9 cellular contexts compared by ENCODE assay signal in the genomic region with DNA sequence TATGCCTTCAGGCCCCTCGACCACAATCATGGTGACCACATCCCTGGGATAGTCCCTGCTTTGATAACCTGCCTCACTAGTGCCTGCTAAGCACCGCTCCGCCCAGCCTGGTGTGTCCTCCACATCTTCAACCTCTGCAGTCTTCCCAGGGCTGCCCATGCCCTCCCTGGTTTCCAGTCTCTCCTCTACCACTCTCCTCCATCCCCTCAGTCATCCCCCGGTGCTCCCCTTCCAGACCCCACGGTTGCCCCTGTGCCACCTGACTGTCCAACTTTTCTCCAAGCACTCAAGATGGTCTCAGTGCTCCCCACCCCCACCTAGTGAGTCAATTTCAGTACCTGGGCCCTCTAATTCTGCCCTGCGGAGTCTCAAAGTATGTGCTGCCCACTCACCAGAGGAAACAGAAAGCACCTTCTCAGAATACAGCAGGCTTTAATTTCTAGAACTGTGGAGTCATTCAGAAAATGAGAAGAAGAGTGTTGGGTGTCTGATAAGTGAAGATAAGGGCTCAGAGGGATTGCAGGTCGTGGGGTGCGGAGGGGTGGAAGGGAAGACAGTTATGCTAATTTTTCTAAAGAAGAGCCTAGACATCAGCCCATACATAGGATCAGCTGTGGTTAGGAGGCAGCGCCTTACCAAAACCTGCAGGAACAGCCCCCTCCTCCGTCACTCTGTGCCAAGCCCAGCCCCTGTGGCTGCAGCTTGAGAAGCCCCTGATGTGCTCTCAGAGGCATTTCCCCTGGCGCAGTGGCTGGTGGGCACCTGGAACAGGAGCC. TPM values are rescaled to one million over a fixed set of nuclear protein-coding genes. Genes with fewer than 3 reads are reported as not detected.
DNase-seq lines count a peak whose midpoint lies in the region; ATAC-seq, FAIRE-seq and TF ChIP-seq lines count a peak whose summit lies in the region.
"Had no signal": no experiment of that assay in that cellular context is flagged by ENCODE, and none has a peak within 500 bp of the region (broad histone marks: within the 10 kb centered on the region; RNA-seq: fewer than 3 reads in every experiment).

No MANE protein-coding gene starts in this region.

- no peak overlapping the region for H3K4me3 ChIP-seq in OCI-LY7 (ENCODE audit: low read depth, low read length, poor library complexity, severe bottlenecking)
- H3K4me3 ChIP-seq: SJSA1 had no signal

- peak; percentile 40 for DNase-seq in activated T-cell treated with anti-CD3 and anti-CD28 coated beads for 4 hours
- DNase-seq in stimulated activated CD4-positive, alpha-beta T cell treated with anti-CD3 and anti-CD28 coated beads, Interleukin-1b, Interleukin-23, amount 100 ng/mL, for 4 hours (ENCODE audit: low read depth in 2 of 2), result peak; percentile 44 to 56
- DNase-seq in NCI-H1105 treated with DMSO at 0.1 percent for 48 hours (lab: John Stamatoyannopoulos, UW), result no peak
- DNase-seq in OCI-LY7 (ENCODE audit: low spot score), result no peak
- no peak for DNase-seq in RCC 7860 (ENCODE audit: low spot score)
- DNase-seq in D721Med (ENCODE audit: insufficient read length, low spot score), result no peak

- H3K9me3 ChIP-seq in OCI-LY7 (ENCODE audit: low read length), result no peaks in the 10 kb centered on the region
- H3K9me3 ChIP-seq: SJSA1 had no signal

- H4K20me1 ChIP-seq in OCI-LY7 (ENCODE audit: insufficient read depth, low read length), result no peaks in the 10 kb centered on the region

- FAIRE-seq in RCC 7860 (lab: Jason Lieb, UNC), result no peak
- no peak for FAIRE-seq in D721Med (lab: Jason Lieb, UNC)

- no peak overlapping the region for H3K4me2 ChIP-seq in OCI-LY7 (ENCODE audit: low read length)

- no peaks in the 10 kb centered on the region for H3K79me2 ChIP-seq in OCI-LY7 (ENCODE audit: insufficient read depth, low read depth, low read length)

- H3K9me2 ChIP-seq in OCI-LY7 (ENCODE audit: insufficient read depth, low read length), result no peaks in the 10 kb centered on the region

- ATAC-seq in GM19351 (IDR thresholded peaks at IDR 0.05; ENCODE audit: unreplicated experiment) (peak; percentile 51), HG03196 (IDR thresholded peaks at IDR 0.05; ENCODE audit: unreplicated experiment) (peak; percentile 38)

- H2AFZ ChIP-seq in OCI-LY7 (ENCODE audit: low read length), result no peak overlapping the region

- TF ChIP-seq CTCF in OCI-LY7 (conservative IDR thresholded peaks at IDR 0.05; ENCODE audit: low read length) (no peak), D721Med (IDR thresholded peaks at IDR 0.05; ENCODE audit: insufficient read depth, missing control alignments) (no peak)

- BruUV-seq in OCI-LY7 (replicated peaks; lab: Mats Ljungman, UMichigan), result no TSS peak

- POLR2A ChIA-PET in OCI-LY7 (lab: Charles Lee), result interaction anchor here (0.6 to 1.3 kb wide), 3 partner anchors 11 to 138 kb away, joined by 3 to 5 read pairs (median 4); no protein-coding TSS in a partner anchor

- CTCF ChIA-PET in OCI-LY7 (lab: Charles Lee; ENCODE audit: unreplicated experiment), result no interaction called here

- no peak overlapping the region for H3K27ac ChIP-seq in OCI-LY7 (ENCODE audit: low read depth, low read length, poor library complexity, severe bottlenecking)
- H3K27ac ChIP-seq: SJSA1 had no signal

- peaks cover 17% of the 10 kb centered on the region for H3K4me1 ChIP-seq in OCI-LY7 (ENCODE audit: insufficient read depth, low read length, poor library complexity, severe bottlenecking)
- H3K4me1 ChIP-seq: SJSA1 had no signal

- H3K36me3 ChIP-seq in OCI-LY7 (ENCODE audit: insufficient read depth, low read length), result no peaks in the 10 kb centered on the region
- H3K36me3 ChIP-seq: SJSA1 had no signal

- intact Hi-C loops in OCI-LY7 (cut with micrococcal nuclease; ENCODE audit: unreplicated experiment), result no loop called here

RNA-seq across cellular contexts. Expression of a gene that starts 53.6 kb away (rescaled TPM):
- 31.5 and 39.3 TPM in 2 replicates for total RNA-seq in OCI-LY7 (2014; rRNA removed; shearing (Covaris generic))
- total RNA-seq in OCI-LY7 (2022), result 53.4 and 53.8 TPM in 2 replicates

Comparison
In these comparisons a context has a peak if more than half of its experiments do, and no peak if none do; other contexts are left out.
1. DNase-seq: peak in activated T-cell treated with anti-CD3 and anti-CD28 coated beads for 4 hours (single experiment) and stimulated activated CD4-positive, alpha-beta T cell treated with anti-CD3 and anti-CD28 coated beads, Interleukin-1b, Interleukin-23, amount 100 ng/mL, for 4 hours (2 of 2); none in NCI-H1105 treated with DMSO at 0.1 percent for 48 hours (single experiment), OCI-LY7 (single experiment), RCC 7860 (single experiment) and D721Med (single experiment).